ENCODE assay signal across 1 cellular context in genomic region chr15:27438403-27439375, GRCh38.
TF ChIP-seq lines count a peak whose summit lies in the region.

No MANE protein-coding gene starts in this region.

TF ChIP-seq in GM23338, 12 proteins besides CTCF, POLR2A, EP300 and RAD21 (continued from another document):
- TF ChIP-seq ZNF462 (CRISPR knock-in tag; IDR thresholded peaks at IDR 0.05): no peak
- TF ChIP-seq ZNF331 (CRISPR knock-in tag; IDR thresholded peaks at IDR 0.05; ENCODE audit: low read depth): no peak
- TF ChIP-seq EZH2phosphoT487 (IDR thresholded peaks at IDR 0.05; ENCODE audit: unreplicated experiment): no peak
- no peak for TF ChIP-seq NANOG (IDR thresholded peaks at IDR 0.05; ENCODE audit: borderline replicate concordance)
- no peak for TF ChIP-seq STAT1 (IDR thresholded peaks at IDR 0.05; ENCODE audit: unreplicated experiment)
- no peak for TF ChIP-seq EZH2 (IDR thresholded peaks at IDR 0.05; ENCODE audit: low read depth, unreplicated experiment)
